8 cellular contexts compared by ENCODE assay signal in genomic region chr11:72222907-72223614, GRCh38. TPM values are rescaled to one million over a fixed set of nuclear protein-coding genes. Genes with fewer than 3 reads are reported as not detected.
DNase-seq lines count a peak whose midpoint lies in the region; ATAC-seq and TF ChIP-seq lines count a peak whose summit lies in the region.

No MANE protein-coding gene starts in this region.

- peak; percentile 97 for DNase-seq in DMS53 treated with DMSO at 0.1 percent for 48 hours (lab: John Stamatoyannopoulos, UW; ENCODE audit: unreplicated experiment)
- peak; percentile 99 for DNase-seq in KG1 (lab: John Stamatoyannopoulos, UW)
- peak; percentile 96 to 98 (median 97) for DNase-seq in Peyer's patch
- peak; percentile 92 for DNase-seq in activated T-helper 1 cell treated with Interleukin-2 at 50 U/mL for 16 hours (ENCODE audit: low read depth)
- DNase-seq in fibroblast of mammary gland (ENCODE audit: low read depth): peak; percentile 76
- peak; percentile 95 for DNase-seq in natural killer cell treated with Interleukin-12 subunit alpha and Interleukin-12 subunit beta and Interleukin-15 and Interleukin-18, amount 100 ng/mL, for 72 hours (ENCODE audit: low spot score)
- peak; percentile 95 for DNase-seq in stimulated activated naive CD4-positive, alpha-beta T cell treated with Interleukin-2 at 50 U/mL for 16 hours (lab: John Stamatoyannopoulos, UW)

- H3K4me3 ChIP-seq in Peyer's patch: peak overlapping the region; percentile 88 to 98 (median 92)
- peak overlapping the region; percentile 88 for H3K4me3 ChIP-seq in fibroblast of mammary gland (ENCODE audit: control insufficient read depth, low read depth, low read length)

- no peaks in the 10 kb centered on the region for H3K36me3 Mint-ChIP-seq in natural killer cell treated with Interleukin-12 subunit alpha and Interleukin-12 subunit beta and Interleukin-15 and Interleukin-18, amount 100 ng/mL, for 72 hours

- TF ChIP-seq POLR2A in Peyer's patch (IDR thresholded peaks at IDR 0.05): peak; percentile 49 to 55

- no peaks in the 10 kb centered on the region for H3K9me3 Mint-ChIP-seq in natural killer cell treated with Interleukin-12 subunit alpha and Interleukin-12 subunit beta and Interleukin-15 and Interleukin-18, amount 100 ng/mL, for 72 hours

- TF ChIP-seq CTCF in Peyer's patch (IDR thresholded peaks at IDR 0.05) (peak; percentile 6 to 64 (median 50)), fibroblast of mammary gland (conservative IDR thresholded peaks at IDR 0.05; ENCODE audit: control insufficient read depth, insufficient read depth, low read depth, low read length) (no peak)

- H3K27ac Mint-ChIP-seq in natural killer cell treated with Interleukin-12 subunit alpha and Interleukin-12 subunit beta and Interleukin-15 and Interleukin-18, amount 100 ng/mL, for 72 hours: peak overlapping the region; percentile 86 to 87

- H3K9me3 ChIP-seq in Peyer's patch: no peaks in the 10 kb centered on the region

- H3K36me3 ChIP-seq in Peyer's patch: peaks cover 0 to under 1% (median 0%) of the 10 kb centered on the region in 3 donors

- peaks cover 4 to 28% (median 11%) of the 10 kb centered on the region in 4 donors for H3K4me1 ChIP-seq in Peyer's patch

- H3K27ac ChIP-seq in Peyer's patch: peak overlapping the region; percentile 94 to 100 (median 98)

- H3K4me1 Mint-ChIP-seq in natural killer cell treated with Interleukin-12 subunit alpha and Interleukin-12 subunit beta and Interleukin-15 and Interleukin-18, amount 100 ng/mL, for 72 hours (ENCODE audit: low read depth in 2 of 2): peaks cover 24% of the 10 kb centered on the region in 2 donors

- ATAC-seq in GM21717 (IDR thresholded peaks at IDR 0.05; ENCODE audit: unreplicated experiment): peak; percentile 58
- peak; percentile 88 to 90 for ATAC-seq in natural killer cell treated with Interleukin-12 subunit alpha and Interleukin-12 subunit beta and Interleukin-15 and Interleukin-18, amount 100 ng/mL, for 72 hours

- peak overlapping the region; percentile 83 for H3K4me3 Mint-ChIP-seq in natural killer cell treated with Interleukin-12 subunit alpha and Interleukin-12 subunit beta and Interleukin-15 and Interleukin-18, amount 100 ng/mL, for 72 hours

- no peaks in the 10 kb centered on the region for H3K27me3 Mint-ChIP-seq in natural killer cell treated with Interleukin-12 subunit alpha and Interleukin-12 subunit beta and Interleukin-15 and Interleukin-18, amount 100 ng/mL, for 72 hours

- no peaks in the 10 kb centered on the region for H3K27me3 ChIP-seq in Peyer's patch

RNA-seq across cellular contexts. Expression of gene INPPL1, which starts 1.5 kb away (rescaled TPM):
- total RNA-seq in Peyer's patch: 100 to 1,000 TPM; 106 to 198 (median 179) TPM
- total RNA-seq in natural killer cell treated with Interleukin-12 subunit alpha and Interleukin-12 subunit beta and Interleukin-15 and Interleukin-18, amount 100 ng/mL, for 72 hours: 100 to 1,000 TPM; 113 to 176 TPM

RNA-seq across cellular contexts. Expression of gene FOLR2, which starts 6.5 kb away (rescaled TPM):
- total RNA-seq in Peyer's patch: 10 to 100 TPM in 1 of 4 donors, 1 to 10 TPM in 2, not detected in 1; 3.5 to 15.8 (median 8.0) TPM
- total RNA-seq in natural killer cell treated with Interleukin-12 subunit alpha and Interleukin-12 subunit beta and Interleukin-15 and Interleukin-18, amount 100 ng/mL, for 72 hours: not detected

RNA-seq across cellular contexts. Expression of gene PHOX2A, which starts 20.9 kb away (rescaled TPM):
- not detected for total RNA-seq in Peyer's patch
- total RNA-seq in natural killer cell treated with Interleukin-12 subunit alpha and Interleukin-12 subunit beta and Interleukin-15 and Interleukin-18, amount 100 ng/mL, for 72 hours: not detected

RNA-seq across cellular contexts. Expression of gene FOLR1, which starts 31.1 kb away (rescaled TPM):
- not detected for total RNA-seq in Peyer's patch
- total RNA-seq in natural killer cell treated with Interleukin-12 subunit alpha and Interleukin-12 subunit beta and Interleukin-15 and Interleukin-18, amount 100 ng/mL, for 72 hours: not detected

Comparison
In these comparisons a context has a peak if more than half of its experiments do, and no peak if none do; other contexts are left out.
1. Peak in every context shown above with its lines: DNase-seq, ATAC-seq, H3K4me3 ChIP-seq and H3K27ac ChIP-seq.